18 cellular contexts compared by ENCODE assay signal in genomic region chr5:107134931-107135330, GRCh38.
"Had no signal": no experiment of that assay in that cellular context is flagged by ENCODE, and none has a peak within 500 bp of the region (broad histone marks: within the 10 kb centered on the region; RNA-seq: fewer than 3 reads in every experiment).

No MANE protein-coding gene starts in this region.

- DNase-seq: activated CD4-positive, alpha-beta T cell treated with anti-CD3 and anti-CD28 coated beads, Interleukin-2, amount 10 ng/mL, durations not matched to agents 24 days and 14 days; activated CD4-positive, CD25-positive, alpha-beta regulatory T cell; activated CD8-positive, alpha-beta memory T cell treated with anti-CD3 and anti-CD28 coated beads, Interleukin-2, amount 50 U/mL, for 4 hours; activated CD8-positive, alpha-beta T cell treated with anti-CD3 and anti-CD28 coated beads, Interleukin-2, amount 10 ng/mL, durations not matched to agents 7 days and 5 days; activated gamma-delta T cell treated with Interleukin-2 at 50 U/mL for 16 hours; activated naive CD8-positive, alpha-beta T cell treated with anti-CD3 and anti-CD28 coated beads for 36 hours; activated T-cell treated with anti-CD3 and anti-CD28 coated beads, Interleukin-2, amount 50 U/mL, for 72 hours; cerebellar nuclear complex; effector memory CD8-positive, alpha-beta T cell; erythroblast; hypothalamus; occipital lobe; right cardiac atrium; stimulated activated naive CD8-positive, alpha-beta T cell treated with anti-CD3 and anti-CD28 coated beads, Interleukin-15, amount 100 ng/mL, for 72 hours; T-helper 17 cell; testis; upper lobe of right lung had no signal

- H3K4me3 ChIP-seq: testis, upper lobe of right lung had no signal

- H3K9me3 ChIP-seq: testis, upper lobe of right lung had no signal

- H3K36me3 ChIP-seq: upper lobe of right lung had no signal

- H3K27me3 ChIP-seq: testis, upper lobe of right lung had no signal

- H3K27ac ChIP-seq: testis, upper lobe of right lung had no signal

- ATAC-seq: activated CD8-positive, alpha-beta T cell treated with anti-CD3 and anti-CD28 coated beads, Interleukin-2, amount 10 ng/mL, durations not matched to agents 7 days and 5 days; activated T-cell treated with anti-CD3 and anti-CD28 coated beads, Interleukin-2, amount 50 U/mL, for 72 hours; effector memory CD8-positive, alpha-beta T cell; right cardiac atrium; stimulated activated naive CD8-positive, alpha-beta T cell treated with anti-CD3 and anti-CD28 coated beads, Interleukin-15, amount 100 ng/mL, for 72 hours; T-helper 17 cell; upper lobe of right lung had no signal

- H3K4me1 ChIP-seq: testis, upper lobe of right lung had no signal

- FAIRE-seq: TTC549 had no signal
